25 cellular contexts compared by ENCODE assay signal in genomic region chr18:22280453-22280750, GRCh38.
"Had no signal": no experiment of that assay in that cellular context is flagged by ENCODE, and none has a peak within 500 bp of the region (broad histone marks: within the 10 kb centered on the region; RNA-seq: fewer than 3 reads in every experiment).

No MANE protein-coding gene starts in this region.

- ATAC-seq: activated CD4-positive, alpha-beta T cell treated with anti-CD3 and anti-CD28 coated beads for 36 hours; activated CD8-positive, alpha-beta memory T cell treated with anti-CD3 and anti-CD28 coated beads, Interleukin-2, amount 10 ng/mL, durations not matched to agents 7 days and 5 days; activated CD8-positive, alpha-beta T cell treated with anti-CD3 and anti-CD28 coated beads, Interleukin-2, amount 10 ng/mL, durations not matched to agents 7 days and 5 days; activated naive CD4-positive, alpha-beta T cell treated with anti-CD3 and anti-CD28 coated beads, Interleukin-2, amount 50 U/mL, for 72 hours; body of pancreas; esophagus mucosa; naive thymus-derived CD4-positive, alpha-beta T cell; psoas muscle; stimulated activated naive CD8-positive, alpha-beta T cell treated with anti-CD3 and anti-CD28 coated beads, Interleukin-15, Interleukin-2, amounts not matched to agents 100 U/mL and 50 U/mL, for 24 hours had no signal

- H3K4me3 Mint-ChIP-seq: activated CD4-positive, alpha-beta T cell treated with anti-CD3 and anti-CD28 coated beads for 36 hours; activated CD8-positive, alpha-beta memory T cell treated with anti-CD3 and anti-CD28 coated beads, Interleukin-2, amount 10 ng/mL, durations not matched to agents 7 days and 5 days; activated CD8-positive, alpha-beta T cell treated with anti-CD3 and anti-CD28 coated beads, Interleukin-2, amount 10 ng/mL, durations not matched to agents 7 days and 5 days; naive thymus-derived CD4-positive, alpha-beta T cell; neural crest cell had no signal

- H3K4me1 ChIP-seq: body of pancreas, pancreas, psoas muscle, testis had no signal

- H3K27ac Mint-ChIP-seq: activated CD4-positive, alpha-beta T cell treated with anti-CD3 and anti-CD28 coated beads for 36 hours; activated CD8-positive, alpha-beta memory T cell treated with anti-CD3 and anti-CD28 coated beads, Interleukin-2, amount 10 ng/mL, durations not matched to agents 7 days and 5 days; activated CD8-positive, alpha-beta T cell treated with anti-CD3 and anti-CD28 coated beads, Interleukin-2, amount 10 ng/mL, durations not matched to agents 7 days and 5 days; activated naive CD4-positive, alpha-beta T cell treated with anti-CD3 and anti-CD28 coated beads, Interleukin-2, amount 50 U/mL, for 72 hours; naive thymus-derived CD4-positive, alpha-beta T cell had no signal

- H3K27me3 ChIP-seq: body of pancreas, cardiac muscle cell, pancreas, testis, transverse colon had no signal

- H3K36me3 Mint-ChIP-seq: activated naive CD4-positive, alpha-beta T cell treated with anti-CD3 and anti-CD28 coated beads, Interleukin-2, amount 50 U/mL, for 72 hours; naive thymus-derived CD4-positive, alpha-beta T cell had no signal

- H3K36me3 ChIP-seq: cardiac muscle cell, pancreas, transverse colon had no signal

- H3K4me1 Mint-ChIP-seq: activated CD4-positive, alpha-beta T cell treated with anti-CD3 and anti-CD28 coated beads for 36 hours had no signal

- H3K27ac ChIP-seq: body of pancreas, cardiac muscle cell, pancreas, psoas muscle, testis, transverse colon had no signal

- H3K9me3 ChIP-seq: body of pancreas, pancreas, psoas muscle, testis, transverse colon had no signal

- DNase-seq: activated CD4-positive, alpha-beta T cell treated with anti-CD3 and anti-CD28 coated beads for 36 hours; activated CD4-positive, CD25-positive, alpha-beta regulatory T cell; activated CD8-positive, alpha-beta memory T cell treated with anti-CD3 and anti-CD28 coated beads, Interleukin-2, amount 10 ng/mL, durations not matched to agents 7 days and 5 days; activated CD8-positive, alpha-beta T cell treated with anti-CD3 and anti-CD28 coated beads, Interleukin-2, amount 10 ng/mL, durations not matched to agents 7 days and 5 days; activated naive CD4-positive, alpha-beta T cell; activated T-cell treated with anti-CD3 and anti-CD28 coated beads, Interleukin-2, amount 50 U/mL, for 48 hours; anterior cingulate cortex; body of pancreas; cortex of kidney; foreskin fibroblast; head of caudate nucleus; mammary epithelial cell; midbrain; naive thymus-derived CD4-positive, alpha-beta T cell; nucleus accumbens; pancreas; psoas muscle; stimulated activated CD4-positive, alpha-beta T cell treated with anti-CD3 and anti-CD28 coated beads, Interleukin-2, amount 100 ng/mL, for 48 hours; stimulated activated naive CD8-positive, alpha-beta T cell treated with anti-CD3 and anti-CD28 coated beads, Interleukin-15, Interleukin-2, amounts not matched to agents 100 U/mL and 50 U/mL, for 24 hours; testis; transverse colon had no signal

- H3K27me3 Mint-ChIP-seq: activated CD4-positive, alpha-beta T cell treated with anti-CD3 and anti-CD28 coated beads for 36 hours; activated CD8-positive, alpha-beta memory T cell treated with anti-CD3 and anti-CD28 coated beads, Interleukin-2, amount 10 ng/mL, durations not matched to agents 7 days and 5 days had no signal

- H3K4me3 ChIP-seq: body of pancreas, cardiac muscle cell, pancreas, psoas muscle, testis, transverse colon had no signal
